11 cellular contexts compared by ENCODE assay signal in the genomic region with DNA sequence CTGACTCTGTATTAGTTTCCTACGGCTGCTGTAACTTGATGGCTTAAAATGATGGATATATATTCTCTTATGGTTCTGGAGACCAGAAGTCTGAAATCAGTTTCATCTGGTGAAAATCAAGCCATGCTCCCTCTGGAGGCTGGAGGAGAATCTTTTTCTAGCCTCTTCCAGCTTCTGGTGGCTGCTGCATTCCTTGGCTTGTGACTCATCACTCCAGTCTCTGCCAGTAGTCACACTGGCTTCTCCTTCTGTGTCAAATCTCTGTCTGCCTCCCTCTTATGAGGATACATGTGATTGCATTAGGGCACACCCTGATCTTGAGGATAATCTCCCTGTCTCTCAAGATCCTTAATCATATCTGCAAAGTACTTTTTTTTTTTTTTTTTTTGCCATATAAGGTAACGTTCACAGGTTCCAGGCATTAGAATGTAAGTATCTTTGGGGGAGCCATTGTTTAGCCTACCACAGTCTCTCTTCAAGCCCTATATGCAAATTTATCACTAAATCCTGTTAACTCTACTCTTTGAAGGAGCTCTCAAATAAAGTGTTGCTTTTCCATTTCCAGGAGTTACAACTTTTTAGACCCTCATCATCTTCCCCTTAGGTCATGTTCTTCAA.
DNase-seq lines count a peak whose midpoint lies in the region; ATAC-seq, FAIRE-seq and TF ChIP-seq lines count a peak whose summit lies in the region.
"Had no signal": no experiment of that assay in that cellular context is flagged by ENCODE, and none has a peak within 500 bp of the region (broad histone marks: within the 10 kb centered on the region; RNA-seq: fewer than 3 reads in every experiment).

No MANE protein-coding gene starts in this region.

- no peak overlapping the region for H3K4me3 Mint-ChIP-seq in stimulated activated naive CD8-positive, alpha-beta T cell treated with anti-CD3 and anti-CD28 coated beads, Interleukin-15, amount 100 ng/mL, for 72 hours
- H3K4me3 Mint-ChIP-seq: central memory CD8-positive, alpha-beta T cell had no signal

- no peak overlapping the region for H3K4me3 ChIP-seq in fibroblast of pulmonary artery (replicated peaks; ENCODE audit: low read depth, low read length)
- H3K4me3 ChIP-seq: BLaER1 treated with 17β-estradiol and CSF1 and Interleukin-3, amounts not matched to agents 10 nM and 100 nM had no signal

- DNase-seq in NCI-H1694 (lab: John Stamatoyannopoulos, UW) (peak; percentile 39), NCI-H1694 treated with DMSO at 0.1 percent for 48 hours (lab: John Stamatoyannopoulos, UW) (no peak), RCC 7860 (ENCODE audit: low spot score) (peak; percentile 80), fibroblast of pulmonary artery (ENCODE audit: low read depth) (peak; percentile 91), stromal cell of bone marrow (ENCODE audit: low read depth) (peak; percentile 92), activated T-cell treated with anti-CD3 and anti-CD28 coated beads for 4 hours (no peak)
- DNase-seq in stimulated activated naive CD8-positive, alpha-beta T cell treated with anti-CD3 and anti-CD28 coated beads, Interleukin-15, amount 100 ng/mL, for 72 hours = no peak
- DNase-seq: KG1 had no signal

- no peaks in the 10 kb centered on the region for H3K27me3 Mint-ChIP-seq in stimulated activated naive CD8-positive, alpha-beta T cell treated with anti-CD3 and anti-CD28 coated beads, Interleukin-15, amount 100 ng/mL, for 72 hours
- H3K27me3 Mint-ChIP-seq: central memory CD8-positive, alpha-beta T cell had no signal

- peak; percentile 74 for TF ChIP-seq CTCF in fibroblast of pulmonary artery (IDR thresholded peaks at IDR 0.05; ENCODE audit: low read length, missing control alignments)

- peak; percentile 92 for FAIRE-seq in RCC 7860 (lab: Jason Lieb, UNC)

- no peak for ATAC-seq in HG03439 (IDR thresholded peaks at IDR 0.05; ENCODE audit: unreplicated experiment)
- ATAC-seq in stimulated activated naive CD8-positive, alpha-beta T cell treated with anti-CD3 and anti-CD28 coated beads, Interleukin-15, amount 100 ng/mL, for 72 hours = no peak

- H3K9me3 Mint-ChIP-seq in stimulated activated naive CD8-positive, alpha-beta T cell treated with anti-CD3 and anti-CD28 coated beads, Interleukin-15, amount 100 ng/mL, for 72 hours = no peaks in the 10 kb centered on the region
- H3K9me3 Mint-ChIP-seq: central memory CD8-positive, alpha-beta T cell had no signal

- no peak overlapping the region for H3K27ac Mint-ChIP-seq in stimulated activated naive CD8-positive, alpha-beta T cell treated with anti-CD3 and anti-CD28 coated beads, Interleukin-15, amount 100 ng/mL, for 72 hours

- H3K4me1 Mint-ChIP-seq in stimulated activated naive CD8-positive, alpha-beta T cell treated with anti-CD3 and anti-CD28 coated beads, Interleukin-15, amount 100 ng/mL, for 72 hours = no peaks in the 10 kb centered on the region
- H3K4me1 Mint-ChIP-seq: central memory CD8-positive, alpha-beta T cell had no signal

Comparison
In these comparisons a context has a peak if more than half of its experiments do, and no peak if none do; other contexts are left out.
1. DNase-seq: peak in NCI-H1694 (single experiment), RCC 7860 (single experiment), fibroblast of pulmonary artery (single experiment) and stromal cell of bone marrow (single experiment); none in NCI-H1694 treated with DMSO at 0.1 percent for 48 hours (single experiment), activated T-cell treated with anti-CD3 and anti-CD28 coated beads for 4 hours (single experiment) and stimulated activated naive CD8-positive, alpha-beta T cell treated with anti-CD3 and anti-CD28 coated beads, Interleukin-15, amount 100 ng/mL, for 72 hours (0 of 2).